Comparison of ENCODE assay signal across 20 cellular contexts in the genomic region with DNA sequence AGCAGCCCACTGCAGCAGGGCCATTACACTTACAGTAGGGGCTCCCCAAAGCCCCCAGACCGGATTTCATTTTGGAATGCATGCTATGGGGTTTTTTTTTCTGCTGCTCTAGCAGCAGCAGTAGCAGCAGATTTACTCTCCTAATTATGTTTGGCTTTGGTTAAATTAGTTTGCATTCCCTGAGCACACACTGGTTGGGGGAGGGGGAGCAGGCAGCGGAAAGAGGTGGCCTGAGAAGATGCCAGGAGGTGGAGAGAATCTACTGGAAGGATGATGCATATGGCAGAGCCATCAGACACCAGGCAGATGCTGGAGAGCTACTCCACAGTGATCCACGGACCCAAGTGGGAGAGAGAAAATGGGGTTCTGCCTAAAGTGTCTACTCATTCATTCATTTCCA.
"Had no signal": no experiment of that assay in that cellular context is flagged by ENCODE, and none has a peak within 500 bp of the region (broad histone marks: within the 10 kb centered on the region; RNA-seq: fewer than 3 reads in every experiment).

No MANE protein-coding gene starts in this region.

- H3K4me1 Mint-ChIP-seq: natural killer cell had no signal

- DNase-seq: colonic mucosa; heart right ventricle; hypothalamus; kidney glomerular epithelial cell; mammary epithelial cell; natural killer cell; nucleus accumbens; ovary; right cardiac atrium; small intestine; stimulated activated CD4-positive, alpha-beta T cell treated with anti-CD3 and anti-CD28 coated beads, Interleukin-12 subunit alpha, Interleukin-12 subunit beta, amount 100 ng/mL, for 4 hours; stimulated activated naive CD4-positive, alpha-beta T cell; trophoblast cell had no signal

- H3K4me1 ChIP-seq: colonic mucosa had no signal

- H3K9me3 Mint-ChIP-seq: mesothelial cell of epicardium, natural killer cell, neural crest cell had no signal

- H3K9me3 ChIP-seq: colonic mucosa, heart right ventricle, ovary had no signal

- H3K27me3 ChIP-seq: colonic mucosa, heart right ventricle, ovary had no signal

- H3K4me3 ChIP-seq: colonic mucosa, heart right ventricle, ovary had no signal

- H3K4me3 Mint-ChIP-seq: mesothelial cell of epicardium, natural killer cell, neural crest cell had no signal

- FAIRE-seq: frontal cortex, islet of Langerhans, small intestine, urothelium cell line had no signal

- H3K36me3 Mint-ChIP-seq: mesothelial cell of epicardium, natural killer cell had no signal

- ATAC-seq: esophagus mucosa, heart right ventricle, left lobe of liver, natural killer cell, right cardiac atrium had no signal

- H3K36me3 ChIP-seq: colonic mucosa, ovary had no signal

- H3K27ac Mint-ChIP-seq: mesothelial cell of epicardium, natural killer cell had no signal

- H3K27ac ChIP-seq: colonic mucosa, heart right ventricle, ovary had no signal
